Comparison of ENCODE assay signal across 14 cellular contexts in genomic region chr2:134360750-134361487, GRCh38.
A peak's percentile ranks its signal among the peaks of the same experiment; 100 is the strongest.
DNase-seq lines count a peak whose midpoint lies in the region; ATAC-seq and TF ChIP-seq lines count a peak whose summit lies in the region.
"Had no signal": no experiment of that assay in that cellular context is flagged by ENCODE, and none has a peak within 500 bp of the region (broad histone marks: within the 10 kb centered on the region; RNA-seq: fewer than 3 reads in every experiment).

No MANE protein-coding gene starts in this region.

- no peaks in the 10 kb centered on the region for H3K27me3 ChIP-seq in BE2C
- no peaks in the 10 kb centered on the region for H3K27me3 ChIP-seq in H7 (ENCODE audit: control insufficient read depth, insufficient read depth, low read length)
- H3K27me3 ChIP-seq: BLaER1 had no signal

- H3K27me3 Mint-ChIP-seq in nephron (ENCODE audit: low read depth): no peaks in the 10 kb centered on the region
- H3K27me3 Mint-ChIP-seq: activated naive CD4-positive, alpha-beta T cell treated with anti-CD3 and anti-CD28 coated beads, Interleukin-2, amount 10 ng/mL, durations not matched to agents 7 days and 5 days had no signal

- ATAC-seq in stimulated activated effector memory CD8-positive, alpha-beta T cell treated with anti-CD3 and anti-CD28 coated beads, Interleukin-12 subunit alpha, Interleukin-12 subunit beta, amount 100 ng/mL, for 72 hours: no peak
- ATAC-seq in HG03175 (IDR thresholded peaks at IDR 0.05; ENCODE audit: unreplicated experiment): no peak

- H3K9me3 ChIP-seq in BE2C: no peaks in the 10 kb centered on the region
- H3K9me3 ChIP-seq: BLaER1 had no signal

- TF ChIP-seq CTCF in BE2C (IDR thresholded peaks at IDR 0.05; ENCODE audit: low read depth, low read length) (no peak), fibroblast of pulmonary artery (IDR thresholded peaks at IDR 0.05; ENCODE audit: low read length, missing control alignments) (no peak), nephron (IDR thresholded peaks at IDR 0.05; ENCODE audit: unreplicated experiment in 3 of 3) (no peak)

- H3K36me3 Mint-ChIP-seq in nephron (ENCODE audit: low read depth): peaks cover 24% of the 10 kb centered on the region
- peaks cover 31% of the 10 kb centered on the region for H3K36me3 Mint-ChIP-seq in stimulated activated effector memory CD8-positive, alpha-beta T cell treated with anti-CD3 and anti-CD28 coated beads, Interleukin-12 subunit alpha, Interleukin-12 subunit beta, amount 100 ng/mL, for 72 hours

- DNase-seq in BE2C: peak; percentile 66
- DNase-seq in NCI-H2171 (lab: John Stamatoyannopoulos, UW): peak; percentile 27
- peak; percentile 17 for DNase-seq in fibroblast of pulmonary artery (ENCODE audit: low read depth)
- DNase-seq in H7: no peak
- no peak for DNase-seq in stimulated activated effector memory CD8-positive, alpha-beta T cell treated with anti-CD3 and anti-CD28 coated beads, Interleukin-12 subunit alpha, Interleukin-12 subunit beta, amount 100 ng/mL, for 72 hours (ENCODE audit: low spot score in 2 of 2)
- no peak for DNase-seq in AG08396 (ENCODE audit: low spot score)
- DNase-seq: activated CD4-positive, alpha-beta T cell treated with anti-CD3 and anti-CD28 coated beads, Interleukin-2, amount 50 U/mL, for 1 hour; activated naive CD4-positive, alpha-beta T cell treated with anti-CD3 and anti-CD28 coated beads, Interleukin-2, amount 10 ng/mL, durations not matched to agents 7 days and 5 days; dermis blood vessel endothelial cell; GDM1; PC-9 had no signal

- peak overlapping the region in 1 of 3 experiments; percentile 19 for H3K4me3 Mint-ChIP-seq in nephron
- no peak overlapping the region for H3K4me3 Mint-ChIP-seq in stimulated activated effector memory CD8-positive, alpha-beta T cell treated with anti-CD3 and anti-CD28 coated beads, Interleukin-12 subunit alpha, Interleukin-12 subunit beta, amount 100 ng/mL, for 72 hours
- H3K4me3 Mint-ChIP-seq: activated naive CD4-positive, alpha-beta T cell treated with anti-CD3 and anti-CD28 coated beads, Interleukin-2, amount 10 ng/mL, durations not matched to agents 7 days and 5 days had no signal

- peak overlapping the region; percentile 33 to 82 (median 77) for H3K27ac Mint-ChIP-seq in nephron
- H3K27ac Mint-ChIP-seq in stimulated activated effector memory CD8-positive, alpha-beta T cell treated with anti-CD3 and anti-CD28 coated beads, Interleukin-12 subunit alpha, Interleukin-12 subunit beta, amount 100 ng/mL, for 72 hours: no peak overlapping the region
- H3K27ac Mint-ChIP-seq: activated naive CD4-positive, alpha-beta T cell treated with anti-CD3 and anti-CD28 coated beads, Interleukin-2, amount 10 ng/mL, durations not matched to agents 7 days and 5 days had no signal

- H3K9me3 Mint-ChIP-seq in nephron: no peaks in the 10 kb centered on the region
- no peaks in the 10 kb centered on the region for H3K9me3 Mint-ChIP-seq in stimulated activated effector memory CD8-positive, alpha-beta T cell treated with anti-CD3 and anti-CD28 coated beads, Interleukin-12 subunit alpha, Interleukin-12 subunit beta, amount 100 ng/mL, for 72 hours
- H3K9me3 Mint-ChIP-seq: activated naive CD4-positive, alpha-beta T cell treated with anti-CD3 and anti-CD28 coated beads, Interleukin-2, amount 10 ng/mL, durations not matched to agents 7 days and 5 days had no signal

- peaks cover 27% of the 10 kb centered on the region for H3K4me1 ChIP-seq in BE2C

- peaks cover 61% of the 10 kb centered on the region for H3K4me1 Mint-ChIP-seq in nephron
- peaks cover 6% of the 10 kb centered on the region for H3K4me1 Mint-ChIP-seq in stimulated activated effector memory CD8-positive, alpha-beta T cell treated with anti-CD3 and anti-CD28 coated beads, Interleukin-12 subunit alpha, Interleukin-12 subunit beta, amount 100 ng/mL, for 72 hours
- H3K4me1 Mint-ChIP-seq: activated naive CD4-positive, alpha-beta T cell treated with anti-CD3 and anti-CD28 coated beads, Interleukin-2, amount 10 ng/mL, durations not matched to agents 7 days and 5 days had no signal

- no peak overlapping the region; the same call in 1 of the 2 replicates for H3K4me3 ChIP-seq in BE2C (ENCODE audit: low read depth, low read length)
- H3K4me3 ChIP-seq in fibroblast of pulmonary artery (replicated peaks; ENCODE audit: low read depth, low read length): no peak overlapping the region
- no peak overlapping the region for H3K4me3 ChIP-seq in H7 (ENCODE audit: insufficient read depth, low read depth, low read length)
- H3K4me3 ChIP-seq: BLaER1, PC-9 had no signal

- H3K36me3 ChIP-seq in BE2C: peaks cover 4% of the 10 kb centered on the region
- H3K36me3 ChIP-seq in H7 (replicated peaks; ENCODE audit: control insufficient read depth, insufficient read depth, low read length): no peaks in the 10 kb centered on the region; the same call in 1 of the 2 replicates

Comparison
In these comparisons a context has a peak if more than half of its experiments do, and no peak if none do; other contexts are left out.
1. DNase-seq: peak in BE2C (single experiment), NCI-H2171 (single experiment) and fibroblast of pulmonary artery (single experiment); none in H7 (single experiment), stimulated activated effector memory CD8-positive, alpha-beta T cell treated with anti-CD3 and anti-CD28 coated beads, Interleukin-12 subunit alpha, Interleukin-12 subunit beta, amount 100 ng/mL, for 72 hours (0 of 2) and AG08396 (single experiment).